27 cellular contexts compared by ENCODE assay signal in genomic region chr15:80579611-80580010, GRCh38.
A peak's percentile ranks its signal among the peaks of the same experiment; 100 is the strongest.
DNase-seq lines count a peak whose midpoint lies in the region; ATAC-seq, FAIRE-seq and TF ChIP-seq lines count a peak whose summit lies in the region.
"Had no signal": no experiment of that assay in that cellular context is flagged by ENCODE, and none has a peak within 500 bp of the region (broad histone marks: within the 10 kb centered on the region; RNA-seq: fewer than 3 reads in every experiment).

No MANE protein-coding gene starts in this region.

- no TSS peak for BruUV-seq in HepG2 (replicated peaks; lab: Mats Ljungman, UMichigan)

- WGBS in HepG2 (ENCODE audit: low lambda C conversion rate): 56% methylated on average over 6 of the region's 6 CpGs

- no peak overlapping the region for H3K27ac Mint-ChIP-seq in neural progenitor cell
- H3K27ac Mint-ChIP-seq: CD4-positive, alpha-beta memory T cell; natural killer cell treated with Interleukin-12 subunit alpha and Interleukin-12 subunit beta and Interleukin-15 and Interleukin-18, amount 100 ng/mL, for 72 hours; stimulated activated naive B cell treated with anti-CD40 and anti-IgM and Interleukin-4, amounts not matched to agents 10 μg/mL and 1 μg/mL and 100 μg/mL, for 72 hours had no signal

- no peak overlapping the region for H3K4me3 Mint-ChIP-seq in neural progenitor cell
- H3K4me3 Mint-ChIP-seq: CD4-positive, alpha-beta memory T cell; natural killer cell treated with Interleukin-12 subunit alpha and Interleukin-12 subunit beta and Interleukin-15 and Interleukin-18, amount 100 ng/mL, for 72 hours; stimulated activated naive B cell treated with anti-CD40 and anti-IgM and Interleukin-4, amounts not matched to agents 10 μg/mL and 1 μg/mL and 100 μg/mL, for 72 hours had no signal

- H2AFZ ChIP-seq in neural progenitor cell (replicated peaks): no peak overlapping the region
- no peak overlapping the region for H2AFZ ChIP-seq in HepG2 (ENCODE audit: low read length)
- H2AFZ ChIP-seq: hepatocyte had no signal

- H3K4me1 ChIP-seq in BLaER1 (peaks cover 22% of the 10 kb centered on the region), neural progenitor cell (peaks cover 13% of the 10 kb centered on the region), HepG2 (ENCODE audit: insufficient read depth, low read length) (peaks cover 17% of the 10 kb centered on the region)
- H3K4me1 ChIP-seq: lower lobe of right lung had no signal

- H3K9me3 Mint-ChIP-seq in neural progenitor cell: no peaks in the 10 kb centered on the region
- H3K9me3 Mint-ChIP-seq: CD4-positive, alpha-beta memory T cell; natural killer cell treated with Interleukin-12 subunit alpha and Interleukin-12 subunit beta and Interleukin-15 and Interleukin-18, amount 100 ng/mL, for 72 hours; stimulated activated naive B cell treated with anti-CD40 and anti-IgM and Interleukin-4, amounts not matched to agents 10 μg/mL and 1 μg/mL and 100 μg/mL, for 72 hours had no signal

- H3K79me2 ChIP-seq in neural progenitor cell (ENCODE audit: low read depth): no peaks in the 10 kb centered on the region
- H3K79me2 ChIP-seq in HepG2 (ENCODE audit: insufficient read depth, low read length): no peaks in the 10 kb centered on the region
- H3K79me2 ChIP-seq: hepatocyte had no signal

- H3K9ac ChIP-seq in BLaER1 (no peak overlapping the region), neural progenitor cell (no peak overlapping the region), HepG2 (ENCODE audit: insufficient read depth, low read depth, low read length) (no peak overlapping the region)

- H3K9me3 ChIP-seq in BLaER1: no peaks in the 10 kb centered on the region
- no peaks in the 10 kb centered on the region for H3K9me3 ChIP-seq in neural progenitor cell (ENCODE audit: low read depth)
- no peaks in the 10 kb centered on the region for H3K9me3 ChIP-seq in HepG2 (ENCODE audit: low read length)
- H3K9me3 ChIP-seq: lower lobe of right lung, upper lobe of left lung had no signal

- FAIRE-seq in HepG2 (lab: Jason Lieb, UNC): no peak
- FAIRE-seq: A204.1, GM19239 had no signal

- H3F3A ChIP-seq in neural progenitor cell (ENCODE audit: low read depth): peaks cover 11% of the 10 kb centered on the region

- peaks cover 19% of the 10 kb centered on the region for H3K4me1 Mint-ChIP-seq in neural progenitor cell
- H3K4me1 Mint-ChIP-seq: CD4-positive, alpha-beta memory T cell had no signal

- no peaks in the 10 kb centered on the region; the same call in 1 of the 2 replicates for H4K20me1 ChIP-seq in BLaER1
- H4K20me1 ChIP-seq in neural progenitor cell (ENCODE audit: low read depth): peaks cover 11% of the 10 kb centered on the region
- no peaks in the 10 kb centered on the region for H4K20me1 ChIP-seq in HepG2 (ENCODE audit: insufficient read depth, low read length)

- no peaks in the 10 kb centered on the region for H3K27me3 ChIP-seq in BLaER1
- H3K27me3 ChIP-seq in neural progenitor cell: no peaks in the 10 kb centered on the region
- H3K27me3 ChIP-seq in HepG2 (ENCODE audit: control insufficient read depth in 1 of 2, insufficient read depth in 2 of 2, low read length in 2 of 2): peaks cover 3 to 4% of the 10 kb centered on the region in 2 experiments; a peak in 3 of 5 replicates
- H3K27me3 ChIP-seq: hepatocyte, upper lobe of left lung had no signal

- H3K27me3 Mint-ChIP-seq in neural progenitor cell (ENCODE audit: insufficient read depth, low read depth): peaks cover 6% of the 10 kb centered on the region

- CTCF ChIA-PET in HepG2 (lab: Yijun Ruan, JAX; ENCODE audit: low intra/inter-chr PET ratio, low total read pairs): no interaction called here

- DNase-seq in RPMI7951 (ENCODE audit: low read depth) (peak; percentile 35), choroid plexus epithelial cell (ENCODE audit: low read depth) (no peak), neural progenitor cell (ENCODE audit: low spot score) (peak; percentile 61), HepG2 (ENCODE audit: low spot score) (no peak), DMS153 treated with DMSO at 0.1 percent for 48 hours (lab: John Stamatoyannopoulos, UW; ENCODE audit: unreplicated experiment) (no peak)
- DNase-seq: activated CD4-positive, alpha-beta T cell treated with anti-CD3 and anti-CD28 coated beads for 48 hours; activated naive CD4-positive, alpha-beta T cell; activated T-cell treated with anti-CD3 and anti-CD28 coated beads, Interleukin-2, amount 50 U/mL, for 1 hour; AML-193; CD4-positive, alpha-beta memory T cell; cerebellar nuclear complex; lower lobe of right lung; NCI-H1436 treated with DMSO at 0.1 percent for 48 hours; NCI-H345; NCI-H69; SIG-M5; stimulated activated naive B cell treated with anti-CD40 and anti-IgM and Interleukin-4, amounts not matched to agents 10 μg/mL and 1 μg/mL and 100 μg/mL, for 72 hours; substantia nigra had no signal

- H3K36me3 ChIP-seq in BLaER1 (peaks cover 48% of the 10 kb centered on the region), neural progenitor cell (no peaks in the 10 kb centered on the region), HepG2 (replicated peaks in 1 of 2; ENCODE audit: control insufficient read depth in 1 of 2, insufficient read depth in 2 of 2, low read length in 2 of 2) (no peaks in the 10 kb centered on the region)
- H3K36me3 ChIP-seq: upper lobe of left lung had no signal

- no peak for TF ChIP-seq POLR2A in HepG2 (IDR thresholded peaks at IDR 0.05; ENCODE audit: insufficient read depth in 1 of 2, low read depth in 2 of 2, low read length in 2 of 2)

- ATAC-seq in HepG2 (no peak), GM19328 (IDR thresholded peaks at IDR 0.05; ENCODE audit: unreplicated experiment) (no peak), GM18517 (IDR thresholded peaks at IDR 0.05; ENCODE audit: unreplicated experiment) (no peak)
- ATAC-seq: lower lobe of right lung; natural killer cell treated with Interleukin-12 subunit alpha and Interleukin-12 subunit beta and Interleukin-15 and Interleukin-18, amount 100 ng/mL, for 72 hours had no signal

- TF ChIP-seq EP300 in HepG2 (IDR thresholded peaks at IDR 0.05; ENCODE audit: low read depth in 2 of 2, low read length in 2 of 2) (no peak), HepG2 (CRISPR knock-in tag; IDR thresholded peaks at IDR 0.05; ENCODE audit: borderline replicate concordance) (no peak)

- H3K4me2 ChIP-seq in BLaER1: peak overlapping the region; percentile 59
- peak overlapping the region; percentile 24 for H3K4me2 ChIP-seq in neural progenitor cell
- H3K4me2 ChIP-seq in HepG2 (ENCODE audit: low read depth, low read length): no peak overlapping the region
- H3K4me2 ChIP-seq: hepatocyte had no signal

- TF ChIP-seq CTCF in choroid plexus epithelial cell (conservative IDR thresholded peaks at IDR 0.05; ENCODE audit: low read depth, low read length): peak; percentile 5
- TF ChIP-seq CTCF in neural progenitor cell (IDR thresholded peaks at IDR 0.05): no peak
- no peak for TF ChIP-seq CTCF in HepG2 (CRISPR knock-in tag; IDR thresholded peaks at IDR 0.05)

- POLR2A ChIA-PET in HepG2 (lab: Yijun Ruan, JAX): no interaction called here

- in situ Hi-C loops in HepG2 (cut with HindIII; ENCODE audit: extremely low pct_ligation_motif_present, low pct_unique_long_range_greater_than_20kb): no loop called here

- H3K27ac ChIP-seq in BLaER1 (no peak overlapping the region), neural progenitor cell (peak overlapping the region; percentile 53), HepG2 (ENCODE audit: extremely low read length, insufficient read depth, low read length) (no peak overlapping the region)
- H3K27ac ChIP-seq: hepatocyte, lower lobe of right lung, upper lobe of left lung, VCaP had no signal

- peaks cover 35% of the 10 kb centered on the region for H3K36me3 Mint-ChIP-seq in neural progenitor cell
- H3K36me3 Mint-ChIP-seq: CD4-positive, alpha-beta memory T cell; natural killer cell treated with Interleukin-12 subunit alpha and Interleukin-12 subunit beta and Interleukin-15 and Interleukin-18, amount 100 ng/mL, for 72 hours; stimulated activated naive B cell treated with anti-CD40 and anti-IgM and Interleukin-4, amounts not matched to agents 10 μg/mL and 1 μg/mL and 100 μg/mL, for 72 hours had no signal

- no peak overlapping the region for H3K4me3 ChIP-seq in BLaER1
- H3K4me3 ChIP-seq in choroid plexus epithelial cell (ENCODE audit: low read depth, low read length): no peak overlapping the region
- H3K4me3 ChIP-seq in neural progenitor cell: no peak overlapping the region
- H3K4me3 ChIP-seq in HepG2 (replicated peaks in 1 of 3; ENCODE audit: insufficient read depth in 1 of 3, low read depth in 2 of 3, low read length in 3 of 3): no peak overlapping the region
- H3K4me3 ChIP-seq: hepatocyte, lower lobe of right lung, upper lobe of left lung had no signal

- intact Hi-C loops in HepG2 (cut with micrococcal nuclease; ENCODE audit: unreplicated experiment): no loop called here

- TF ChIP-seq RAD21 in HepG2 (CRISPR knock-in tag; IDR thresholded peaks at IDR 0.05): no peak

TF ChIP-seq in HepG2, 621 proteins besides CTCF, POLR2A, EP300 and RAD21 (continues in another document):
- TF ChIP-seq ZNF282 (IDR thresholded peaks at IDR 0.05; ENCODE audit: partially characterized antibody) (no peak), MYPOP (CRISPR knock-in tag; IDR thresholded peaks at IDR 0.05) (no peak), ZSCAN5A (CRISPR knock-in tag; IDR thresholded peaks at IDR 0.05; ENCODE audit: borderline replicate concordance) (no peak), HNF4A (CRISPR knock-in tag; IDR thresholded peaks at IDR 0.05) (no peak), NRL (CRISPR knock-in tag; IDR thresholded peaks at IDR 0.05; ENCODE audit: borderline replicate concordance) (no peak), NFIB (CRISPR knock-in tag; IDR thresholded peaks at IDR 0.05; ENCODE audit: borderline replicate concordance) (no peak)

Comparison
In these comparisons a context has a peak if more than half of its experiments do, and no peak if none do; other contexts are left out.
1. DNase-seq: peak in RPMI7951 (single experiment) and neural progenitor cell (single experiment); none in choroid plexus epithelial cell (single experiment), HepG2 (single experiment) and DMS153 treated with DMSO at 0.1 percent for 48 hours (single experiment).